ENCODE assay signal across 18 cellular contexts in the genomic region with DNA sequence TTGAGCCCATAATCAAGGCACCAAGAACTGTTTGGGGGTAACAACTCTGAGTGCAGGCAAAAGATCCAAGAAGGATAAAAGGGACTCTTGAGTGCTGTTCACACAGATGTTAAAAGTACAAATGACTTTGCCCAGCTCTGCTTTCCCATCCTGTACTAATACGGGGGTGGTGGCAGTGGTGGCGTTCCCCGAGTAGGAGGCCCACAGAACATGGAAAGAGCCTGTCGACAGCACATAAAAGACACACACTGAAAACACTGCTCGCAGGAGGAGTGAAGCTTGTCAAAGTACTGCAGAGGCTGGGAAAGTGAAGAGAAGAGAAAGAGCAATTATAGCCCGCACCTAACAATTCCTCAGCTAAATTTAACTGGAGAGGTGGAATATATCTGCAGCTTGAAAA. TPM values are rescaled to one million over a fixed set of nuclear protein-coding genes. Genes with fewer than 3 reads are reported as not detected.
A peak's percentile ranks its signal among the peaks of the same experiment; 100 is the strongest.
DNase-seq lines count a peak whose midpoint lies in the region; ATAC-seq and TF ChIP-seq lines count a peak whose summit lies in the region.
"Had no signal": no experiment of that assay in that cellular context is flagged by ENCODE, and none has a peak within 500 bp of the region (broad histone marks: within the 10 kb centered on the region; RNA-seq: fewer than 3 reads in every experiment).

No MANE protein-coding gene starts in this region.

- CTCF ChIA-PET in activated CD8-positive, alpha-beta T cell treated with anti-CD3 and anti-CD28 coated beads, Interleukin-2, amount 10 ng/mL, durations not matched to agents 7 days and 5 days (lab: Charles Lee) = interaction anchor here (0.5 to 3.9 kb wide), 3 partner anchors 9 to 22 kb away, joined by 3 to 16 read pairs (median 4); no protein-coding TSS in a partner anchor

- H2BK120ac ChIP-seq in neuronal stem cell (ENCODE audit: low read depth, low read length) = no peak overlapping the region

- H3K79me2 ChIP-seq in GM23338 (replicated peaks; ENCODE audit: insufficient read depth) = no peaks in the 10 kb centered on the region

- peaks cover 10% of the 10 kb centered on the region for H3K4me1 Mint-ChIP-seq in activated naive CD4-positive, alpha-beta T cell treated with anti-CD3 and anti-CD28 coated beads, Interleukin-2, amount 50 U/mL, for 24 hours
- H3K4me1 Mint-ChIP-seq in GM23338 = no peaks in the 10 kb centered on the region; the same call in 2 of the 3 replicates
- H3K4me1 Mint-ChIP-seq in activated CD8-positive, alpha-beta T cell treated with anti-CD3 and anti-CD28 coated beads, Interleukin-2, amount 10 ng/mL, durations not matched to agents 7 days and 5 days (ENCODE audit: low read depth) = peaks cover 3% of the 10 kb centered on the region

- peaks cover 0 to 3% of the 10 kb centered on the region in 2 donors for H3K9me3 ChIP-seq in neuronal stem cell (replicated peaks in 1 of 2; ENCODE audit: control insufficient read depth in 2 of 2, insufficient read depth in 1 of 2, low read depth in 1 of 2, low read length in 2 of 2)
- H3K9me3 ChIP-seq: A549, Caco-2 had no signal

- H2BK15ac ChIP-seq in neuronal stem cell (ENCODE audit: low read length) = no peak overlapping the region

- peak overlapping the region; percentile 44 for H3K9ac ChIP-seq in neuronal stem cell (ENCODE audit: low read depth, low read length, poor library complexity)
- H3K9ac ChIP-seq: GM23248 had no signal

- no peak for DNase-seq in activated naive CD4-positive, alpha-beta T cell treated with anti-CD3 and anti-CD28 coated beads, Interleukin-2, amount 50 U/mL, for 72 hours (ENCODE audit: low spot score in 2 of 2)
- DNase-seq in GM23338 (ENCODE audit: low spot score) (no peak), head of caudate nucleus (peak in 40 of 42 donors; percentile 32 to 92 (median 65)), neuronal stem cell (ENCODE audit: low spot score) (no peak), mucosa of gallbladder (ENCODE audit: low spot score) (no peak), mesenteric fat pad (ENCODE audit: low spot score) (no peak)
- DNase-seq in activated CD8-positive, alpha-beta T cell treated with anti-CD3 and anti-CD28 coated beads, Interleukin-2, amount 10 ng/mL, durations not matched to agents 7 days and 5 days = no peak
- DNase-seq: AML-193; Caco-2; CD4-positive, alpha-beta T cell; GM23248; HCEC 1CT; HFFc6 had no signal

- ATAC-seq in activated naive CD4-positive, alpha-beta T cell treated with anti-CD3 and anti-CD28 coated beads, Interleukin-2, amount 50 U/mL, for 72 hours = no peak
- ATAC-seq in GM23338 = no peak
- no peak for ATAC-seq in activated CD8-positive, alpha-beta T cell treated with anti-CD3 and anti-CD28 coated beads, Interleukin-2, amount 10 ng/mL, durations not matched to agents 7 days and 5 days
- ATAC-seq: A549 had no signal

- H3K27me3 Mint-ChIP-seq in activated naive CD4-positive, alpha-beta T cell treated with anti-CD3 and anti-CD28 coated beads, Interleukin-2, amount 50 U/mL, for 24 hours = no peaks in the 10 kb centered on the region
- H3K27me3 Mint-ChIP-seq in GM23338 (ENCODE audit: insufficient read depth, low read depth, poor library complexity) = no peaks in the 10 kb centered on the region
- no peaks in the 10 kb centered on the region for H3K27me3 Mint-ChIP-seq in activated CD8-positive, alpha-beta T cell treated with anti-CD3 and anti-CD28 coated beads, Interleukin-2, amount 10 ng/mL, durations not matched to agents 7 days and 5 days (ENCODE audit: low read depth)
- H3K27me3 Mint-ChIP-seq: CD4-positive, alpha-beta T cell had no signal

- H3K4me3 ChIP-seq in GM23338 = no peak overlapping the region
- no peak overlapping the region for H3K4me3 ChIP-seq in neuronal stem cell (ENCODE audit: low read length in 2 of 2)
- H3K4me3 ChIP-seq: A549, GM23248 had no signal

- no peak overlapping the region for H4K91ac ChIP-seq in neuronal stem cell (ENCODE audit: low read depth, low read length, poor library complexity)

- no peaks in the 10 kb centered on the region for H3K27me3 ChIP-seq in GM23338 (ENCODE audit: insufficient read depth)
- no peaks in the 10 kb centered on the region for H3K27me3 ChIP-seq in neuronal stem cell (ENCODE audit: control insufficient read depth in 3 of 3, insufficient read depth in 3 of 3, low read depth in 1 of 3, low read length in 3 of 3)

- no peak for TF ChIP-seq CTCF in GM23338 (conservative IDR thresholded peaks at IDR 0.05; ENCODE audit: low read depth in 2 of 2)

- no peak overlapping the region for H2BK12ac ChIP-seq in neuronal stem cell (ENCODE audit: low read length)

- 0 out of 2 replicates have a peak overlapping the region, but pooled peaks have one; percentile 17 for H3K27ac ChIP-seq in GM23338 (ENCODE audit: low read depth)
- no peak overlapping the region for H3K27ac ChIP-seq in neuronal stem cell (replicated peaks; ENCODE audit: low read length)
- H3K27ac ChIP-seq: 22Rv1, A549, C4-2B, GM23248, HL-60 had no signal

- no peak overlapping the region for H3K14ac ChIP-seq in neuronal stem cell (ENCODE audit: low read length)

- H3K36me3 ChIP-seq in GM23338 (ENCODE audit: insufficient read depth) (no peaks in the 10 kb centered on the region), neuronal stem cell (replicated peaks in 1 of 2; ENCODE audit: control insufficient read depth in 2 of 2, insufficient read depth in 2 of 2, low read length in 2 of 2) (no peaks in the 10 kb centered on the region)

- no peaks in the 10 kb centered on the region for H3K9me3 Mint-ChIP-seq in activated naive CD4-positive, alpha-beta T cell treated with anti-CD3 and anti-CD28 coated beads, Interleukin-2, amount 50 U/mL, for 24 hours
- H3K9me3 Mint-ChIP-seq in activated naive CD4-positive, alpha-beta T cell treated with anti-CD3 and anti-CD28 coated beads, Interleukin-2, amount 50 U/mL, for 72 hours = no peaks in the 10 kb centered on the region
- no peaks in the 10 kb centered on the region for H3K9me3 Mint-ChIP-seq in GM23338
- H3K9me3 Mint-ChIP-seq in activated CD8-positive, alpha-beta T cell treated with anti-CD3 and anti-CD28 coated beads, Interleukin-2, amount 10 ng/mL, durations not matched to agents 7 days and 5 days (ENCODE audit: insufficient read depth) = no peaks in the 10 kb centered on the region
- H3K9me3 Mint-ChIP-seq: CD4-positive, alpha-beta T cell; HFFc6 had no signal

- no CpG with 5 or more reads among the region's 6 CpGs for WGBS in neuronal stem cell (ENCODE audit: extremely low coverage in 2 of 2, insufficient read length in 2 of 2, insufficient replicate concordance in 1 of 2), 2 donors

- H2AFZ ChIP-seq in GM23338 = no peak overlapping the region
- H2AFZ ChIP-seq in neuronal stem cell (ENCODE audit: low read length) = no peak overlapping the region
- H2AFZ ChIP-seq: GM23248 had no signal

- H3K36me3 Mint-ChIP-seq in activated naive CD4-positive, alpha-beta T cell treated with anti-CD3 and anti-CD28 coated beads, Interleukin-2, amount 50 U/mL, for 24 hours = peaks cover 11% of the 10 kb centered on the region
- no peaks in the 10 kb centered on the region for H3K36me3 Mint-ChIP-seq in activated naive CD4-positive, alpha-beta T cell treated with anti-CD3 and anti-CD28 coated beads, Interleukin-2, amount 50 U/mL, for 72 hours
- H3K36me3 Mint-ChIP-seq in GM23338 (ENCODE audit: low read depth) = no peaks in the 10 kb centered on the region
- no peaks in the 10 kb centered on the region for H3K36me3 Mint-ChIP-seq in activated CD8-positive, alpha-beta T cell treated with anti-CD3 and anti-CD28 coated beads, Interleukin-2, amount 10 ng/mL, durations not matched to agents 7 days and 5 days (ENCODE audit: low read depth)

- peak overlapping the region; percentile 17 for H3K27ac Mint-ChIP-seq in activated naive CD4-positive, alpha-beta T cell treated with anti-CD3 and anti-CD28 coated beads, Interleukin-2, amount 50 U/mL, for 24 hours
- H3K27ac Mint-ChIP-seq in activated naive CD4-positive, alpha-beta T cell treated with anti-CD3 and anti-CD28 coated beads, Interleukin-2, amount 50 U/mL, for 72 hours = no peak overlapping the region
- H3K27ac Mint-ChIP-seq in GM23338 = no peak overlapping the region; the same call in 1 of the 2 replicates
- no peak overlapping the region for H3K27ac Mint-ChIP-seq in activated CD8-positive, alpha-beta T cell treated with anti-CD3 and anti-CD28 coated beads, Interleukin-2, amount 10 ng/mL, durations not matched to agents 7 days and 5 days
- H3K27ac Mint-ChIP-seq: CD4-positive, alpha-beta T cell; HFFc6 had no signal

- intact Hi-C loops in head of caudate nucleus (cut with DNase I) = no loop called here

- no peak overlapping the region for H2AK5ac ChIP-seq in neuronal stem cell (ENCODE audit: low read depth, low read length)

- no peaks in the 10 kb centered on the region for H3F3A ChIP-seq in GM23338 (replicated peaks; ENCODE audit: low read depth)

- H3K4me2 ChIP-seq in GM23338 (no peak overlapping the region), neuronal stem cell (ENCODE audit: insufficient read depth, low read length, poor library complexity, severe bottlenecking) (peak overlapping the region; percentile 11)
- H3K4me2 ChIP-seq: A549 had no signal

- no peak overlapping the region for H2BK5ac ChIP-seq in neuronal stem cell (ENCODE audit: low read length)

- H3K23ac ChIP-seq in neuronal stem cell (ENCODE audit: low read depth, low read length, poor library complexity) = no peak overlapping the region

- H3K4ac ChIP-seq in neuronal stem cell (ENCODE audit: low read length) = no peak overlapping the region

- H3K4me3 Mint-ChIP-seq in activated naive CD4-positive, alpha-beta T cell treated with anti-CD3 and anti-CD28 coated beads, Interleukin-2, amount 50 U/mL, for 24 hours = no peak overlapping the region
- no peak overlapping the region for H3K4me3 Mint-ChIP-seq in GM23338
- H3K4me3 Mint-ChIP-seq in activated CD8-positive, alpha-beta T cell treated with anti-CD3 and anti-CD28 coated beads, Interleukin-2, amount 10 ng/mL, durations not matched to agents 7 days and 5 days = no peak overlapping the region
- H3K4me3 Mint-ChIP-seq: CD4-positive, alpha-beta T cell; HFFc6 had no signal

- no peak overlapping the region for H4K8ac ChIP-seq in neuronal stem cell (ENCODE audit: low read depth, low read length)

- no peaks in the 10 kb centered on the region for H3K9me2 ChIP-seq in GM23338 (ENCODE audit: insufficient read depth)

- H4K20me1 ChIP-seq in GM23338 (replicated peaks; ENCODE audit: insufficient read depth) = peaks cover 15% of the 10 kb centered on the region

- H3K18ac ChIP-seq in neuronal stem cell (ENCODE audit: low read length) = peak overlapping the region; percentile 28

- POLR2A ChIA-PET in activated CD8-positive, alpha-beta T cell treated with anti-CD3 and anti-CD28 coated beads, Interleukin-2, amount 10 ng/mL, durations not matched to agents 7 days and 5 days (lab: Charles Lee) = no interaction called here

- H3K4me1 ChIP-seq in GM23338 (ENCODE audit: insufficient read depth) = no peaks in the 10 kb centered on the region
- H3K4me1 ChIP-seq in neuronal stem cell (ENCODE audit: control insufficient read depth in 2 of 2, insufficient read depth in 1 of 2, low read depth in 1 of 2, low read length in 2 of 2) = peaks cover 0 to 2% of the 10 kb centered on the region in 2 donors
- H3K4me1 ChIP-seq: A549, Caco-2 had no signal

- H3K79me1 ChIP-seq in neuronal stem cell (ENCODE audit: low read depth, low read length) = no peaks in the 10 kb centered on the region

RNA-seq across cellular contexts. Expression of gene HACD2, which starts 40.9 kb away (rescaled TPM):
- 10 to 100 TPM; 21.7 to 25.5 TPM for total RNA-seq in activated naive CD4-positive, alpha-beta T cell treated with anti-CD3 and anti-CD28 coated beads, Interleukin-2, amount 50 U/mL, for 72 hours
- total RNA-seq in GM23338 (2014; rRNA removed; shearing (Covaris generic)) = 29.9 and 31.5 TPM in 2 replicates
- polyA plus RNA-seq in GM23338 (2016; fragmentation: Nextera tagmentation; extraction: Ambion mirVana) = 12.5 and 13.4 TPM in 2 replicates
- polyA plus RNA-seq in neuronal stem cell (2013, experiment 1 of 2) = 15.9 TPM
- 15.7 TPM for polyA plus RNA-seq in neuronal stem cell (2013, experiment 2 of 2)
- total RNA-seq in mucosa of gallbladder = 47.9 TPM
- total RNA-seq in mesenteric fat pad = 39.0 TPM
- total RNA-seq in activated CD8-positive, alpha-beta T cell treated with anti-CD3 and anti-CD28 coated beads, Interleukin-2, amount 10 ng/mL, durations not matched to agents 7 days and 5 days = 10 to 100 TPM; 20.7 to 23.8 TPM

Comparison
In these comparisons a context has a peak if more than half of its experiments do, and no peak if none do; other contexts are left out.
1. DNase-seq: peak in head of caudate nucleus (40 of 42); none in activated naive CD4-positive, alpha-beta T cell treated with anti-CD3 and anti-CD28 coated beads, Interleukin-2, amount 50 U/mL, for 72 hours (0 of 2), GM23338 (single experiment), neuronal stem cell (single experiment), mucosa of gallbladder (single experiment), mesenteric fat pad (single experiment) and activated CD8-positive, alpha-beta T cell treated with anti-CD3 and anti-CD28 coated beads, Interleukin-2, amount 10 ng/mL, durations not matched to agents 7 days and 5 days (single experiment).